In genomic region chr12:125246346-125246656, GRCh38 we compare ENCODE assay signal across 13 cellular contexts.
"Had no signal": no experiment of that assay in that cellular context is flagged by ENCODE, and none has a peak within 500 bp of the region (broad histone marks: within the 10 kb centered on the region; RNA-seq: fewer than 3 reads in every experiment).

No MANE protein-coding gene starts in this region.

- H3K27me3 Mint-ChIP-seq: activated CD4-positive, alpha-beta T cell treated with anti-CD3 and anti-CD28 coated beads, Interleukin-2, amount 10 ng/mL, durations not matched to agents 7 days and 5 days; activated naive CD8-positive, alpha-beta T cell treated with anti-CD3 and anti-CD28 coated beads for 36 hours had no signal

- DNase-seq: activated CD4-positive, alpha-beta T cell treated with anti-CD3 and anti-CD28 coated beads, Interleukin-2, amount 10 ng/mL, durations not matched to agents 7 days and 5 days; activated CD4-positive, CD25-positive, alpha-beta regulatory T cell; activated naive CD8-positive, alpha-beta T cell treated with anti-CD3 and anti-CD28 coated beads for 36 hours; colonic mucosa; foreskin melanocyte; heart left ventricle; immature natural killer cell; nephron progenitor cell; ovary; small intestine; stimulated activated CD4-positive, alpha-beta T cell treated with anti-CD3 and anti-CD28 coated beads, Interleukin-4, amount 100 ng/mL, for 24 hours; stimulated activated naive CD4-positive, alpha-beta T cell treated with Interleukin-2 at 50 U/mL for 16 hours had no signal

- H3K36me3 Mint-ChIP-seq: activated naive CD8-positive, alpha-beta T cell treated with anti-CD3 and anti-CD28 coated beads for 36 hours; immature natural killer cell; type B pancreatic cell had no signal

- H3K27ac Mint-ChIP-seq: activated CD4-positive, alpha-beta T cell treated with anti-CD3 and anti-CD28 coated beads, Interleukin-2, amount 10 ng/mL, durations not matched to agents 7 days and 5 days; activated naive CD8-positive, alpha-beta T cell treated with anti-CD3 and anti-CD28 coated beads for 36 hours; immature natural killer cell; nephron progenitor cell; type B pancreatic cell had no signal

- H3K4me3 ChIP-seq: colonic mucosa, heart left ventricle, ovary had no signal

- H3K9me3 Mint-ChIP-seq: activated CD4-positive, alpha-beta T cell treated with anti-CD3 and anti-CD28 coated beads, Interleukin-2, amount 10 ng/mL, durations not matched to agents 7 days and 5 days; activated naive CD8-positive, alpha-beta T cell treated with anti-CD3 and anti-CD28 coated beads for 36 hours; immature natural killer cell; nephron progenitor cell; type B pancreatic cell had no signal

- H3K27ac ChIP-seq: colonic mucosa, heart left ventricle, ovary had no signal

- H3K4me3 Mint-ChIP-seq: activated CD4-positive, alpha-beta T cell treated with anti-CD3 and anti-CD28 coated beads, Interleukin-2, amount 10 ng/mL, durations not matched to agents 7 days and 5 days; activated naive CD8-positive, alpha-beta T cell treated with anti-CD3 and anti-CD28 coated beads for 36 hours; immature natural killer cell; nephron progenitor cell; type B pancreatic cell had no signal

- H3K27me3 ChIP-seq: ovary had no signal

- H3K4me1 Mint-ChIP-seq: activated CD4-positive, alpha-beta T cell treated with anti-CD3 and anti-CD28 coated beads, Interleukin-2, amount 10 ng/mL, durations not matched to agents 7 days and 5 days; activated naive CD8-positive, alpha-beta T cell treated with anti-CD3 and anti-CD28 coated beads for 36 hours; immature natural killer cell had no signal
